8 cellular contexts compared by ENCODE assay signal in the genomic region with DNA sequence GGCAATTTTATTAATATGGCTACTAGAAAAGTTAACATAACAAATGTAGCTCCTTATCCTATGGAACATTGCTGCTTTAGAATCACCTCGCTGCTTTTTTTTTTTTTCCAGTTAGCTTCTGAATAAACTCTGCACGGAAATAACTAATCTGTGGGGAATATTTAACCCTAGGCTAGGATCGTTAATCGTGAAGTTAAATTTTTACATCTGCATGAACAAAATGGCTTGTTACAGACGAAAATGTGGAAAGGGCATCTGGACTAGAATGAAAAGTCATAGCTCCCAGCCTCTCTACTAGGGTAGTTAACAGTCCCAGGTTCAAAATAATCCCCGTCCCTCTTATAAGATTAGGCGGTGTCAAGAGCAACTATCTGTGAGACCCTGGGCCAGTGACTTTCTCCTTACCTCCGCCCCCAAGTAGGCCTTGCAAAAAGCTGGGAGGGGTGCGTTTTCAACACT. TPM values are rescaled to one million over a fixed set of nuclear protein-coding genes. Genes with fewer than 3 reads are reported as not detected.
DNase-seq lines count a peak whose midpoint lies in the region; ATAC-seq and TF ChIP-seq lines count a peak whose summit lies in the region.

No MANE protein-coding gene starts in this region.

- no peaks in the 10 kb centered on the region for H3K9me3 Mint-ChIP-seq in activated T-cell treated with anti-CD3 and anti-CD28 coated beads, Interleukin-2, amount 50 U/mL, for 4 hours

- ATAC-seq in activated T-cell treated with anti-CD3 and anti-CD28 coated beads, Interleukin-2, amount 50 U/mL, for 4 hours: no peak
- ATAC-seq in SK-N-SH treated with all-trans-retinoic acid at 6 μM for 48 hours: peak; percentile 9; the same call in 2 of the 3 replicates
- peak; percentile 9 to 18 for ATAC-seq in gastrocnemius medialis
- ATAC-seq in GM21737 (IDR thresholded peaks at IDR 0.05; ENCODE audit: unreplicated experiment): no peak

- peak overlapping the region; percentile 73 for H3K4me3 Mint-ChIP-seq in activated T-cell treated with anti-CD3 and anti-CD28 coated beads, Interleukin-2, amount 50 U/mL, for 4 hours

- H3K4me3 ChIP-seq in foreskin fibroblast (ENCODE audit: low read depth in 1 of 2, low read length in 2 of 2): peak overlapping the region; percentile 57 to 64
- peak overlapping the region; percentile 64 to 82 (median 78) for H3K4me3 ChIP-seq in gastrocnemius medialis

- in situ Hi-C loops in gastrocnemius medialis (cut with MboI; ENCODE audit: low sequenced_read_pairs in 4 of 4): no loop called here

- H3K27me3 Mint-ChIP-seq in activated T-cell treated with anti-CD3 and anti-CD28 coated beads, Interleukin-2, amount 50 U/mL, for 4 hours (ENCODE audit: low read depth): no peaks in the 10 kb centered on the region

- no peaks in the 10 kb centered on the region for H3K27me3 ChIP-seq in gastrocnemius medialis

- no peaks in the 10 kb centered on the region for H3K36me3 ChIP-seq in gastrocnemius medialis

- peaks cover 33 to 36% of the 10 kb centered on the region in 2 donors for H3K4me1 ChIP-seq in gastrocnemius medialis

- DNase-seq in activated T-cell treated with anti-CD3 and anti-CD28 coated beads, Interleukin-2, amount 50 U/mL, for 4 hours: no peak
- DNase-seq in activated T-cell treated with anti-CD3 and anti-CD28 coated beads, Interleukin-2, amount 50 U/mL, for 1 hour: no peak
- DNase-seq in foreskin fibroblast: no peak
- DNase-seq in gastrocnemius medialis: no peak
- DNase-seq in activated CD4-positive, CD25-positive, alpha-beta regulatory T cell treated with anti-CD3 and anti-CD28 coated beads, Interleukin-2, amount 50 U/mL, for 72 hours: no peak
- DNase-seq in central memory CD4-positive, alpha-beta T cell: no peak

- intact Hi-C loops in gastrocnemius medialis (cut with DNase I; ENCODE audit: low total_unique reads): loop anchor here (5.0 kb wide), 1 partner anchor 123 kb away; a partner anchor contains a TSS

- H3K27ac ChIP-seq in gastrocnemius medialis: peak overlapping the region; percentile 92 to 99 (median 96)

- TF ChIP-seq CTCF in foreskin fibroblast (IDR thresholded peaks at IDR 0.05; ENCODE audit: low read depth, low read length): no peak
- TF ChIP-seq CTCF in gastrocnemius medialis (IDR thresholded peaks at IDR 0.05 in 4 of 5, conservative IDR thresholded peaks at IDR 0.05 in 1 of 5): no peak

- H3K4me1 Mint-ChIP-seq in activated T-cell treated with anti-CD3 and anti-CD28 coated beads, Interleukin-2, amount 50 U/mL, for 4 hours (ENCODE audit: low read depth): peaks cover 28% of the 10 kb centered on the region

- no peak for TF ChIP-seq POLR2A in gastrocnemius medialis (IDR thresholded peaks at IDR 0.05)

- peaks cover 4% of the 10 kb centered on the region for H3K36me3 Mint-ChIP-seq in activated T-cell treated with anti-CD3 and anti-CD28 coated beads, Interleukin-2, amount 50 U/mL, for 4 hours (ENCODE audit: insufficient read depth)

- no peaks in the 10 kb centered on the region for H3K9me3 ChIP-seq in gastrocnemius medialis

TF ChIP-seq in SK-N-SH treated with all-trans-retinoic acid at 6 μM for 48 hours, 23 proteins besides CTCF, POLR2A, EP300 and RAD21:
- TF ChIP-seq, protein P1, sequence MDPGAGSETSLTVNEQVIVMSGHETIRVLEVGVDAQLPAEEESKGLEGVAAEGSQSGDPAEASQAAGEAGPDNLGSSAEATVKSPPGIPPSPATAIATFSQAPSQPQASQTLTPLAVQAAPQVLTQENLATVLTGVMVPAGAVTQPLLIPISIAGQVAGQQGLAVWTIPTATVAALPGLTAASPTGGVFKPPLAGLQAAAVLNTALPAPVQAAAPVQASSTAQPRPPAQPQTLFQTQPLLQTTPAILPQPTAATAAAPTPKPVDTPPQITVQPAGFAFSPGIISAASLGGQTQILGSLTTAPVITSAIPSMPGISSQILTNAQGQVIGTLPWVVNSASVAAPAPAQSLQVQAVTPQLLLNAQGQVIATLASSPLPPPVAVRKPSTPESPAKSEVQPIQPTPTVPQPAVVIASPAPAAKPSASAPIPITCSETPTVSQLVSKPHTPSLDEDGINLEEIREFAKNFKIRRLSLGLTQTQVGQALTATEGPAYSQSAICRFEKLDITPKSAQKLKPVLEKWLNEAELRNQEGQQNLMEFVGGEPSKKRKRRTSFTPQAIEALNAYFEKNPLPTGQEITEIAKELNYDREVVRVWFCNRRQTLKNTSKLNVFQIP (CRISPR knock-in tag; IDR thresholded peaks at IDR 0.05; ENCODE audit: borderline replicate concordance, low read depth): no peak
- no peak for TF ChIP-seq CSDC2 (CRISPR knock-in tag; IDR thresholded peaks at IDR 0.05)
- TF ChIP-seq, protein P2, sequence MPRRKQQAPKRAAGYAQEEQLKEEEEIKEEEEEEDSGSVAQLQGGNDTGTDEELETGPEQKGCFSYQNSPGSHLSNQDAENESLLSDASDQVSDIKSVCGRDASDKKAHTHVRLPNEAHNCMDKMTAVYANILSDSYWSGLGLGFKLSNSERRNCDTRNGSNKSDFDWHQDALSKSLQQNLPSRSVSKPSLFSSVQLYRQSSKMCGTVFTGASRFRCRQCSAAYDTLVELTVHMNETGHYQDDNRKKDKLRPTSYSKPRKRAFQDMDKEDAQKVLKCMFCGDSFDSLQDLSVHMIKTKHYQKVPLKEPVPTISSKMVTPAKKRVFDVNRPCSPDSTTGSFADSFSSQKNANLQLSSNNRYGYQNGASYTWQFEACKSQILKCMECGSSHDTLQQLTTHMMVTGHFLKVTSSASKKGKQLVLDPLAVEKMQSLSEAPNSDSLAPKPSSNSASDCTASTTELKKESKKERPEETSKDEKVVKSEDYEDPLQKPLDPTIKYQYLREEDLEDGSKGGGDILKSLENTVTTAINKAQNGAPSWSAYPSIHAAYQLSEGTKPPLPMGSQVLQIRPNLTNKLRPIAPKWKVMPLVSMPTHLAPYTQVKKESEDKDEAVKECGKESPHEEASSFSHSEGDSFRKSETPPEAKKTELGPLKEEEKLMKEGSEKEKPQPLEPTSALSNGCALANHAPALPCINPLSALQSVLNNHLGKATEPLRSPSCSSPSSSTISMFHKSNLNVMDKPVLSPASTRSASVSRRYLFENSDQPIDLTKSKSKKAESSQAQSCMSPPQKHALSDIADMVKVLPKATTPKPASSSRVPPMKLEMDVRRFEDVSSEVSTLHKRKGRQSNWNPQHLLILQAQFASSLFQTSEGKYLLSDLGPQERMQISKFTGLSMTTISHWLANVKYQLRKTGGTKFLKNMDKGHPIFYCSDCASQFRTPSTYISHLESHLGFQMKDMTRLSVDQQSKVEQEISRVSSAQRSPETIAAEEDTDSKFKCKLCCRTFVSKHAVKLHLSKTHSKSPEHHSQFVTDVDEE (CRISPR knock-in tag; IDR thresholded peaks at IDR 0.05): no peak
- no peak for TF ChIP-seq GLIS3 (CRISPR knock-in tag; IDR thresholded peaks at IDR 0.05)
- TF ChIP-seq, protein P3, sequence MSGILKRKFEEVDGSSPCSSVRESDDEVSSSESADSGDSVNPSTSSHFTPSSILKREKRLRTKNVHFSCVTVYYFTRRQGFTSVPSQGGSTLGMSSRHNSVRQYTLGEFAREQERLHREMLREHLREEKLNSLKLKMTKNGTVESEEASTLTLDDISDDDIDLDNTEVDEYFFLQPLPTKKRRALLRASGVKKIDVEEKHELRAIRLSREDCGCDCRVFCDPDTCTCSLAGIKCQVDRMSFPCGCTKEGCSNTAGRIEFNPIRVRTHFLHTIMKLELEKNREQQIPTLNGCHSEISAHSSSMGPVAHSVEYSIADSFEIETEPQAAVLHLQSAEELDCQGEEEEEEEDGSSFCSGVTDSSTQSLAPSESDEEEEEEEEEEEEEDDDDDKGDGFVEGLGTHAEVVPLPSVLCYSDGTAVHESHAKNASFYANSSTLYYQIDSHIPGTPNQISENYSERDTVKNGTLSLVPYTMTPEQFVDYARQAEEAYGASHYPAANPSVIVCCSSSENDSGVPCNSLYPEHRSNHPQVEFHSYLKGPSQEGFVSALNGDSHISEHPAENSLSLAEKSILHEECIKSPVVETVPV (CRISPR knock-in tag; IDR thresholded peaks at IDR 0.05): no peak

RNA-seq across cellular contexts. Expression of a gene that starts 0.5 kb away (rescaled TPM):
- 1 to 10 TPM; 4.4 to 6.3 (median 5.7) TPM for total RNA-seq in activated T-cell treated with anti-CD3 and anti-CD28 coated beads, Interleukin-2, amount 50 U/mL, for 4 hours
- 100 to 1,000 TPM in 1 of 4 donors, 10 to 100 TPM in 3; 56.2 to 116 (median 79.2) TPM for total RNA-seq in gastrocnemius medialis

Comparison
In these comparisons a context has a peak if more than half of its experiments do, and no peak if none do; other contexts are left out.
1. ATAC-seq: peak in SK-N-SH treated with all-trans-retinoic acid at 6 μM for 48 hours (single experiment) and gastrocnemius medialis (2 of 2); none in activated T-cell treated with anti-CD3 and anti-CD28 coated beads, Interleukin-2, amount 50 U/mL, for 4 hours (0 of 2) and GM21737 (single experiment).
2. RNA of a gene that starts 0.5 kb away (total RNA-seq): 56.2 to 116 TPM in gastrocnemius medialis; 4.4 to 6.3 TPM in activated T-cell treated with anti-CD3 and anti-CD28 coated beads, Interleukin-2, amount 50 U/mL, for 4 hours; every median in the first group is over 4 times any median in the second.